Comparison of ENCODE assay signal across 16 cellular contexts in genomic region chr16:68754117-68754792, GRCh38. TPM values are rescaled to one million over a fixed set of nuclear protein-coding genes. Genes with fewer than 3 reads are reported as not detected.
DNase-seq lines count a peak whose midpoint lies in the region; ATAC-seq and TF ChIP-seq lines count a peak whose summit lies in the region.
"Had no signal": no experiment of that assay in that cellular context is flagged by ENCODE, and none has a peak within 500 bp of the region (broad histone marks: within the 10 kb centered on the region; RNA-seq: fewer than 3 reads in every experiment).

No MANE protein-coding gene starts in this region.

- peaks cover 5 to 80% (median 40%) of the 10 kb centered on the region in 4 donors for H3K4me1 ChIP-seq in transverse colon
- no peaks in the 10 kb centered on the region for H3K4me1 ChIP-seq in aorta (ENCODE audit: control insufficient read depth in 1 of 2, insufficient read depth in 2 of 2, low read length in 2 of 2)

- peak; percentile 74 for TF ChIP-seq POLR2A in transverse colon (IDR thresholded peaks at IDR 0.05)

- no peak overlapping the region for H3K4me3 ChIP-seq in transverse colon
- no peak overlapping the region for H3K4me3 ChIP-seq in aorta (ENCODE audit: low read length in 2 of 2)
- H3K4me3 ChIP-seq: left lung had no signal

- DNase-seq in activated T-cell treated with anti-CD3 and anti-CD28 coated beads, Interleukin-2, amount 50 U/mL, for 24 hours, result no peak
- no peak for DNase-seq in activated T-cell treated with anti-CD3 and anti-CD28 coated beads, Interleukin-2, amount 50 U/mL, for 1 hour
- no peak for DNase-seq in WTC11 (ENCODE audit: low spot score)
- peak; percentile 95 for DNase-seq in kidney tubule cell (ENCODE audit: low spot score)
- DNase-seq in transverse colon, result peak; percentile 72
- DNase-seq in aorta, result no peak
- DNase-seq: activated naive CD8-positive, alpha-beta T cell treated with anti-CD3 and anti-CD28 coated beads, Interleukin-2, amount 10 ng/mL, durations not matched to agents 7 days and 5 days; DND-41; erythroblast; left lung; NCI-H1105; NCI-H82; SHP77 treated with DMSO at 0.1 percent for 48 hours had no signal

- intact Hi-C loops in transverse colon (cut with DNase I; ENCODE audit: low total_unique reads), result loop anchor here (2.0 kb wide), 1 partner anchor 71 kb away; no protein-coding TSS in a partner anchor
- intact Hi-C loops in aorta (cut with DNase I), result no loop called here

- TF ChIP-seq EP300 in transverse colon (IDR thresholded peaks at IDR 0.05; ENCODE audit: low read depth), result no peak

- peak overlapping the region; percentile 86 to 91 (median 89) for H3K27ac ChIP-seq in transverse colon
- no peak overlapping the region for H3K27ac ChIP-seq in aorta (ENCODE audit: low read depth in 1 of 2, low read length in 2 of 2)

- no peaks in the 10 kb centered on the region for H3K9me3 ChIP-seq in transverse colon
- no peaks in the 10 kb centered on the region for H3K9me3 ChIP-seq in aorta (ENCODE audit: control insufficient read depth, low read length)
- H3K9me3 ChIP-seq: left lung had no signal

- peaks cover 56% of the 10 kb centered on the region for H3K4me1 Mint-ChIP-seq in activated T-cell treated with anti-CD3 and anti-CD28 coated beads, Interleukin-2, amount 50 U/mL, for 24 hours (ENCODE audit: low read depth)
- peaks cover 55% of the 10 kb centered on the region for H3K4me1 Mint-ChIP-seq in WTC11

- H3K36me3 ChIP-seq in transverse colon (no peaks in the 10 kb centered on the region), aorta (ENCODE audit: control insufficient read depth in 1 of 2, insufficient read depth in 2 of 2, low read length in 1 of 2) (no peaks in the 10 kb centered on the region)
- H3K36me3 ChIP-seq: left lung had no signal

- no peak overlapping the region for H3K4me3 Mint-ChIP-seq in activated T-cell treated with anti-CD3 and anti-CD28 coated beads, Interleukin-2, amount 50 U/mL, for 24 hours
- no peak overlapping the region for H3K4me3 Mint-ChIP-seq in WTC11
- H3K4me3 Mint-ChIP-seq: activated naive CD8-positive, alpha-beta T cell treated with anti-CD3 and anti-CD28 coated beads, Interleukin-2, amount 10 ng/mL, durations not matched to agents 7 days and 5 days had no signal

- H3K9me3 Mint-ChIP-seq in activated T-cell treated with anti-CD3 and anti-CD28 coated beads, Interleukin-2, amount 50 U/mL, for 24 hours, result no peaks in the 10 kb centered on the region
- no peaks in the 10 kb centered on the region for H3K9me3 Mint-ChIP-seq in WTC11
- H3K9me3 Mint-ChIP-seq: activated naive CD8-positive, alpha-beta T cell treated with anti-CD3 and anti-CD28 coated beads, Interleukin-2, amount 10 ng/mL, durations not matched to agents 7 days and 5 days had no signal

- H3K27ac Mint-ChIP-seq in activated T-cell treated with anti-CD3 and anti-CD28 coated beads, Interleukin-2, amount 50 U/mL, for 24 hours, result peak overlapping the region; percentile 15
- peak overlapping the region; percentile 58 for H3K27ac Mint-ChIP-seq in WTC11
- H3K27ac Mint-ChIP-seq: activated naive CD8-positive, alpha-beta T cell treated with anti-CD3 and anti-CD28 coated beads, Interleukin-2, amount 10 ng/mL, durations not matched to agents 7 days and 5 days had no signal

- ATAC-seq in WTC11 (no peak), HG03571 (IDR thresholded peaks at IDR 0.05; ENCODE audit: unreplicated experiment) (no peak), aorta (ENCODE audit: low FRiP score) (no peak), GM21528 (IDR thresholded peaks at IDR 0.05; ENCODE audit: low FRiP score, unreplicated experiment) (no peak)
- ATAC-seq: left lung had no signal

- in situ Hi-C loops in transverse colon (cut with MboI; ENCODE audit: low pct_ligation_motif_present in 1 of 4, low pct_unique_long_range_greater_than_20kb in 1 of 4, low sequenced_read_pairs in 3 of 4), result no loop called here

- H3K27me3 ChIP-seq in transverse colon (no peaks in the 10 kb centered on the region), aorta (ENCODE audit: control insufficient read depth in 1 of 2, insufficient read depth in 2 of 2, low read length in 1 of 2) (no peaks in the 10 kb centered on the region)
- H3K27me3 ChIP-seq: left lung had no signal

- CTCF ChIA-PET in WTC11 (lab: Charles Lee), result interaction anchor here (0.7 kb wide), 1 partner anchor 627 kb away, joined by 4 read pairs; no protein-coding TSS in a partner anchor

- POLR2A ChIA-PET in WTC11 (lab: Charles Lee), result no interaction called here

- no peaks in the 10 kb centered on the region for H3K36me3 Mint-ChIP-seq in activated T-cell treated with anti-CD3 and anti-CD28 coated beads, Interleukin-2, amount 50 U/mL, for 24 hours (ENCODE audit: low read depth)
- peaks cover 25% of the 10 kb centered on the region for H3K36me3 Mint-ChIP-seq in WTC11
- H3K36me3 Mint-ChIP-seq: activated naive CD8-positive, alpha-beta T cell treated with anti-CD3 and anti-CD28 coated beads, Interleukin-2, amount 10 ng/mL, durations not matched to agents 7 days and 5 days had no signal

- no peak for TF ChIP-seq CTCF in WTC11 (IDR thresholded peaks at IDR 0.05)
- TF ChIP-seq CTCF in transverse colon (IDR thresholded peaks at IDR 0.05), result no peak

- peaks cover 2% of the 10 kb centered on the region for H3K27me3 Mint-ChIP-seq in activated T-cell treated with anti-CD3 and anti-CD28 coated beads, Interleukin-2, amount 50 U/mL, for 24 hours
- H3K27me3 Mint-ChIP-seq in WTC11 (ENCODE audit: low read depth), result no peaks in the 10 kb centered on the region
- H3K27me3 Mint-ChIP-seq: activated naive CD8-positive, alpha-beta T cell treated with anti-CD3 and anti-CD28 coated beads, Interleukin-2, amount 10 ng/mL, durations not matched to agents 7 days and 5 days had no signal

- 50 to 68% methylated on average over 2 to 6 of the region's 6 CpGs for WGBS in transverse colon (ENCODE audit: low coverage in 1 of 2), 2 donors
- 81 to 82% methylated on average over 6 of the region's 6 CpGs for WGBS in aorta, 2 donors

TF ChIP-seq in WTC11, 78 proteins besides CTCF, POLR2A, EP300 and RAD21:
- TF ChIP-seq, protein P1, sequence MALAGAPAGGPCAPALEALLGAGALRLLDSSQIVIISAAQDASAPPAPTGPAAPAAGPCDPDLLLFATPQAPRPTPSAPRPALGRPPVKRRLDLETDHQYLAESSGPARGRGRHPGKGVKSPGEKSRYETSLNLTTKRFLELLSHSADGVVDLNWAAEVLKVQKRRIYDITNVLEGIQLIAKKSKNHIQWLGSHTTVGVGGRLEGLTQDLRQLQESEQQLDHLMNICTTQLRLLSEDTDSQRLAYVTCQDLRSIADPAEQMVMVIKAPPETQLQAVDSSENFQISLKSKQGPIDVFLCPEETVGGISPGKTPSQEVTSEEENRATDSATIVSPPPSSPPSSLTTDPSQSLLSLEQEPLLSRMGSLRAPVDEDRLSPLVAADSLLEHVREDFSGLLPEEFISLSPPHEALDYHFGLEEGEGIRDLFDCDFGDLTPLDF (CRISPR knock-in tag; IDR thresholded peaks at IDR 0.05), result no peak
- TF ChIP-seq ZNF121 (CRISPR knock-in tag; IDR thresholded peaks at IDR 0.05), result peak; percentile 79

RNA-seq across cellular contexts. Expression of gene CDH1, which starts 17.2 kb away (rescaled TPM):
- total RNA-seq in WTC11 (2021), result 265 to 281 TPM (median 278 TPM) in 3 replicates
- total RNA-seq in transverse colon, result 100 to 1,000 TPM; 190 to 551 (median 434) TPM
- total RNA-seq in aorta, result 1 to 10 TPM in 1 of 2 donors, under 1 TPM in 1; 0.29 to 1.0 TPM
- polyA plus RNA-seq in aorta, result 1 to 10 TPM in 1 of 2 donors, under 1 TPM in 1; 0.23 to 9.6 TPM
- total RNA-seq: activated CD8-positive, alpha-beta memory T cell treated with anti-CD3 and anti-CD28 coated beads for 36 hours had no signal

Comparison
In these comparisons a context has a peak if more than half of its experiments do, and no peak if none do; other contexts are left out.
1. DNase-seq: peak in kidney tubule cell (single experiment) and transverse colon (single experiment); none in activated T-cell treated with anti-CD3 and anti-CD28 coated beads, Interleukin-2, amount 50 U/mL, for 24 hours (single experiment), activated T-cell treated with anti-CD3 and anti-CD28 coated beads, Interleukin-2, amount 50 U/mL, for 1 hour (single experiment), WTC11 (single experiment) and aorta (0 of 2).
2. H3K27ac ChIP-seq: peak in transverse colon (4 of 4); none in aorta (0 of 2).
3. RNA of gene CDH1, which starts 17.2 kb away (total RNA-seq): 190 to 551 TPM in transverse colon and 265 to 281 TPM in WTC11; 0.29 to 1.0 TPM in aorta; every median in the first group is over 10 times any median in the second.